In genomic region chrX:110944323-110944761, GRCh38 we compare ENCODE assay signal across 13 cellular contexts.
DNase-seq lines count a peak whose midpoint lies in the region; ATAC-seq and TF ChIP-seq lines count a peak whose summit lies in the region.
"Had no signal": no experiment of that assay in that cellular context is flagged by ENCODE, and none has a peak within 500 bp of the region (broad histone marks: within the 10 kb centered on the region; RNA-seq: fewer than 3 reads in every experiment).

No MANE protein-coding gene starts in this region.

- H3K9ac ChIP-seq in trophoblast cell (ENCODE audit: low read length): no peak overlapping the region

- H2AFZ ChIP-seq in trophoblast cell (ENCODE audit: insufficient read depth, low read length, poor library complexity): no peak overlapping the region

- no peak overlapping the region for H3K27ac ChIP-seq in trophoblast cell (ENCODE audit: low read depth, low read length)
- H3K27ac ChIP-seq: SJSA1 had no signal

- no peak for TF ChIP-seq CTCF in fibroblast of mammary gland (conservative IDR thresholded peaks at IDR 0.05; ENCODE audit: control insufficient read depth, insufficient read depth, low read depth, low read length)

- no peak overlapping the region for H2BK5ac ChIP-seq in trophoblast cell (ENCODE audit: low read depth, low read length, poor library complexity)

- H3K27me3 ChIP-seq in trophoblast cell (ENCODE audit: insufficient read depth, low read length): no peaks in the 10 kb centered on the region
- H3K27me3 ChIP-seq: SJSA1 had no signal

- no peak overlapping the region for H3K27ac Mint-ChIP-seq in activated CD8-positive, alpha-beta memory T cell treated with anti-CD3 and anti-CD28 coated beads, Interleukin-2, amount 10 ng/mL, durations not matched to agents 7 days and 5 days
- H3K27ac Mint-ChIP-seq: activated naive CD8-positive, alpha-beta T cell treated with anti-CD3 and anti-CD28 coated beads, Interleukin-2, amount 50 U/mL, for 24 hours; memory B cell had no signal

- H3K4me1 Mint-ChIP-seq in activated CD8-positive, alpha-beta memory T cell treated with anti-CD3 and anti-CD28 coated beads, Interleukin-2, amount 10 ng/mL, durations not matched to agents 7 days and 5 days: no peaks in the 10 kb centered on the region
- H3K4me1 Mint-ChIP-seq: activated naive CD8-positive, alpha-beta T cell treated with anti-CD3 and anti-CD28 coated beads, Interleukin-2, amount 50 U/mL, for 24 hours; CD4-positive, alpha-beta memory T cell; memory B cell had no signal

- H2BK120ac ChIP-seq in trophoblast cell (ENCODE audit: insufficient read depth, low read length, poor library complexity): no peak overlapping the region

- H3K4me2 ChIP-seq in trophoblast cell (ENCODE audit: low read length): peak overlapping the region; percentile 56

- no peak overlapping the region for H2BK12ac ChIP-seq in trophoblast cell (ENCODE audit: low read length)

- H3K4me3 ChIP-seq in fibroblast of mammary gland (ENCODE audit: control insufficient read depth, low read depth, low read length) (peak overlapping the region; percentile 15), trophoblast cell (ENCODE audit: low read depth, low read length) (peak overlapping the region; percentile 59)
- H3K4me3 ChIP-seq: SJSA1 had no signal

- peaks cover 24% of the 10 kb centered on the region for H3K27me3 Mint-ChIP-seq in activated CD8-positive, alpha-beta memory T cell treated with anti-CD3 and anti-CD28 coated beads, Interleukin-2, amount 10 ng/mL, durations not matched to agents 7 days and 5 days

- no peak overlapping the region for H4K12ac ChIP-seq in trophoblast cell (ENCODE audit: low read depth, low read length)

- H3K79me2 ChIP-seq in trophoblast cell (ENCODE audit: control insufficient read depth, insufficient read depth, low read length, poor library complexity): no peaks in the 10 kb centered on the region

- no peaks in the 10 kb centered on the region for H3K79me1 ChIP-seq in trophoblast cell (ENCODE audit: low read length)

- H3K36me3 ChIP-seq in trophoblast cell (ENCODE audit: control insufficient read depth in 1 of 2, insufficient read depth in 2 of 2, low read length in 2 of 2): no peaks in the 10 kb centered on the region
- H3K36me3 ChIP-seq: SJSA1 had no signal

- H2AK5ac ChIP-seq in trophoblast cell (ENCODE audit: low read length): no peak overlapping the region

- DNase-seq in GM03348 (ENCODE audit: low spot score) (peak; percentile 6), NCI-H510A treated with DMSO at 0.1 percent for 48 hours (lab: John Stamatoyannopoulos, UW) (peak; percentile 35), fibroblast of mammary gland (ENCODE audit: low read depth) (no peak), trophoblast cell (no peak), HUDEP-2 (lab: John Stamatoyannopoulos, UW; ENCODE audit: unreplicated experiment in 76 of 76) (no peak), activated gamma-delta T cell treated with Interleukin-2 at 50 U/mL for 16 hours (no peak)
- no peak for DNase-seq in activated CD8-positive, alpha-beta memory T cell treated with anti-CD3 and anti-CD28 coated beads, Interleukin-2, amount 10 ng/mL, durations not matched to agents 7 days and 5 days
- DNase-seq: activated CD4-positive, alpha-beta T cell treated with anti-CD3 and anti-CD28 coated beads, Interleukin-2, amount 50 U/mL, for 4 hours; activated naive CD8-positive, alpha-beta T cell treated with anti-CD3 and anti-CD28 coated beads, Interleukin-2, amount 50 U/mL, for 24 hours; CD4-positive, alpha-beta memory T cell had no signal

- no peak for ATAC-seq in activated CD8-positive, alpha-beta memory T cell treated with anti-CD3 and anti-CD28 coated beads, Interleukin-2, amount 10 ng/mL, durations not matched to agents 7 days and 5 days
- no peak for ATAC-seq in HG03439 (IDR thresholded peaks at IDR 0.05; ENCODE audit: unreplicated experiment)
- ATAC-seq: activated naive CD8-positive, alpha-beta T cell treated with anti-CD3 and anti-CD28 coated beads, Interleukin-2, amount 50 U/mL, for 24 hours had no signal

- no peak overlapping the region for H3K18ac ChIP-seq in trophoblast cell (ENCODE audit: low read length)

- no peak overlapping the region for H3K14ac ChIP-seq in trophoblast cell (ENCODE audit: low read length)

- no peak overlapping the region for H4K8ac ChIP-seq in trophoblast cell (ENCODE audit: low read depth, low read length)

- no peak overlapping the region for H4K91ac ChIP-seq in trophoblast cell (ENCODE audit: low read depth, low read length)

- H3K4ac ChIP-seq in trophoblast cell (ENCODE audit: low read depth, low read length): no peak overlapping the region

- no peak overlapping the region for H3K23ac ChIP-seq in trophoblast cell (ENCODE audit: low read length)

- H3K4me3 Mint-ChIP-seq in activated CD8-positive, alpha-beta memory T cell treated with anti-CD3 and anti-CD28 coated beads, Interleukin-2, amount 10 ng/mL, durations not matched to agents 7 days and 5 days: no peak overlapping the region
- H3K4me3 Mint-ChIP-seq: activated naive CD8-positive, alpha-beta T cell treated with anti-CD3 and anti-CD28 coated beads, Interleukin-2, amount 50 U/mL, for 24 hours; memory B cell had no signal

- WGBS in trophoblast cell (ENCODE audit: extremely low coverage, insufficient coverage, insufficient read length): no CpG with 5 or more reads among the region's 25 CpGs

- H3K9me3 Mint-ChIP-seq in activated CD8-positive, alpha-beta memory T cell treated with anti-CD3 and anti-CD28 coated beads, Interleukin-2, amount 10 ng/mL, durations not matched to agents 7 days and 5 days (ENCODE audit: low read depth): no peaks in the 10 kb centered on the region
- H3K9me3 Mint-ChIP-seq: activated naive CD8-positive, alpha-beta T cell treated with anti-CD3 and anti-CD28 coated beads, Interleukin-2, amount 50 U/mL, for 24 hours; CD4-positive, alpha-beta memory T cell; memory B cell had no signal

- CTCF ChIA-PET in activated CD8-positive, alpha-beta memory T cell treated with anti-CD3 and anti-CD28 coated beads, Interleukin-2, amount 10 ng/mL, durations not matched to agents 7 days and 5 days (lab: Charles Lee): no interaction called here

- peaks cover 3 to 10% of the 10 kb centered on the region in 2 experiments for H3K4me1 ChIP-seq in trophoblast cell (ENCODE audit: control insufficient read depth in 1 of 2, insufficient read depth in 2 of 2, low read length in 2 of 2)
- H3K4me1 ChIP-seq: SJSA1 had no signal

- H3K9me3 ChIP-seq in trophoblast cell (ENCODE audit: insufficient read depth, low read depth, low read length): no peaks in the 10 kb centered on the region
- H3K9me3 ChIP-seq: SJSA1 had no signal

- no peaks in the 10 kb centered on the region for H3K36me3 Mint-ChIP-seq in activated CD8-positive, alpha-beta memory T cell treated with anti-CD3 and anti-CD28 coated beads, Interleukin-2, amount 10 ng/mL, durations not matched to agents 7 days and 5 days
- H3K36me3 Mint-ChIP-seq: CD4-positive, alpha-beta memory T cell; memory B cell had no signal

Comparison
In these comparisons a context has a peak if more than half of its experiments do, and no peak if none do; other contexts are left out.
1. DNase-seq: peak in GM03348 (single experiment) and NCI-H510A treated with DMSO at 0.1 percent for 48 hours (single experiment); none in fibroblast of mammary gland (single experiment), trophoblast cell (0 of 2), activated CD8-positive, alpha-beta memory T cell treated with anti-CD3 and anti-CD28 coated beads, Interleukin-2, amount 10 ng/mL, durations not matched to agents 7 days and 5 days (single experiment), HUDEP-2 (0 of 76) and activated gamma-delta T cell treated with Interleukin-2 at 50 U/mL for 16 hours (single experiment).